ENCODE assay signal across 2 cellular contexts in genomic region chr10:30170146-30170545, GRCh38.
TF ChIP-seq lines count a peak whose summit lies in the region.

No MANE protein-coding gene starts in this region.

TF ChIP-seq in IMR-90, 13 proteins besides CTCF, POLR2A, EP300 and RAD21:
- TF ChIP-seq SMC3 (IDR thresholded peaks at IDR 0.05; ENCODE audit: low read depth, low read length): no peak
- no peak for TF ChIP-seq BHLHE40 (IDR thresholded peaks at IDR 0.05; ENCODE audit: low read depth, low read length)
- no peak for TF ChIP-seq MAFK (IDR thresholded peaks at IDR 0.05; ENCODE audit: low read depth, low read length)
- TF ChIP-seq CEBPB (IDR thresholded peaks at IDR 0.05; ENCODE audit: low read depth, low read length): no peak
- TF ChIP-seq RFX5 (IDR thresholded peaks at IDR 0.05; ENCODE audit: low read depth, low read length): no peak
- TF ChIP-seq MXI1 (IDR thresholded peaks at IDR 0.05; ENCODE audit: borderline replicate concordance, low read depth, low read length): no peak
- TF ChIP-seq FOS (IDR thresholded peaks at IDR 0.05; ENCODE audit: low read depth, low read length): no peak
- TF ChIP-seq MAZ (IDR thresholded peaks at IDR 0.05; ENCODE audit: borderline replicate concordance, low read depth, low read length): no peak
- no peak for TF ChIP-seq CHD1 (IDR thresholded peaks at IDR 0.05; ENCODE audit: low read depth, low read length)
- TF ChIP-seq USF2 (IDR thresholded peaks at IDR 0.05; ENCODE audit: low read depth, low read length): no peak
- no peak for TF ChIP-seq NFE2L2 (IDR thresholded peaks at IDR 0.05; ENCODE audit: low read depth, low read length)
- TF ChIP-seq RCOR1 (IDR thresholded peaks at IDR 0.05; ENCODE audit: insufficient replicate concordance, low read length): no peak
- no peak for TF ChIP-seq ELK1 (IDR thresholded peaks at IDR 0.05; ENCODE audit: borderline replicate concordance, low read depth, low read length)

TF ChIP-seq in K562, 482 proteins besides CTCF, POLR2A, EP300 and RAD21:
- TF ChIP-seq EZH2 (IDR thresholded peaks at IDR 0.05; ENCODE audit: borderline replicate concordance, low read depth, low read length) (no peak), CC2D1A (IDR thresholded peaks at IDR 0.05) (no peak), ZNF696 (CRISPR knock-in tag; conservative IDR thresholded peaks at IDR 0.05) (no peak), ZNF512 (tag; IDR thresholded peaks at IDR 0.05) (peak; percentile 39; the same call in 1 of the 2 replicates), BCL6 (CRISPR knock-in tag; IDR thresholded peaks at IDR 0.05) (no peak), HNRNPLL (IDR thresholded peaks at IDR 0.05; ENCODE audit: low read depth, low read length, poor library complexity, severe bottlenecking) (no peak)
